ENCODE assay signal across 18 cellular contexts in the genomic region with DNA sequence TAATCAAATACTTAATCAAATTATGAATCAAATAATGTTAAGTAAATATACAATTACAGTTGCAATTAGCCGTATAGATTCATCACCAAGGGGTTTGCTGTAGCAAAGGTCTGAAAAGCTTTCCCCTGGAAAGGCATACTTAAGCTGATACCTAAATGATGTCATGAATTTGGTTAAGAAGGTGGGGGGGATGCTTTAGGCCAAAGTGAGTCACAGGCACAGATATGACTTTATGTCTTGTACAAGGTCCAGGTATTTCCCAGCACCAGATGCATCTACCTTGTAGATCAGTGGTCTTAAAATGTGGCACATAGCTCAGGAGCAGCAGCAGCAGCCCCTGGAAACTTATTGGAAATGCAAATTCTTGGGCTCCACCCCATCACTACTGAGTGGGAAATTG.
DNase-seq lines count a peak whose midpoint lies in the region; ATAC-seq, FAIRE-seq and TF ChIP-seq lines count a peak whose summit lies in the region.
"Had no signal": no experiment of that assay in that cellular context is flagged by ENCODE, and none has a peak within 500 bp of the region (broad histone marks: within the 10 kb centered on the region; RNA-seq: fewer than 3 reads in every experiment).

No MANE protein-coding gene starts in this region.

- H4K20me1 ChIP-seq in astrocyte (ENCODE audit: insufficient read depth, low read length): no peaks in the 10 kb centered on the region

- H3K79me1 ChIP-seq in mesenchymal stem cell (replicated peaks; ENCODE audit: low read length, poor library complexity, severe bottlenecking): no peaks in the 10 kb centered on the region

- peak overlapping the region; percentile 84 for H3K27ac Mint-ChIP-seq in HFFc6
- peak overlapping the region; percentile 83 for H3K27ac Mint-ChIP-seq in astrocyte (ENCODE audit: unreplicated experiment)
- H3K27ac Mint-ChIP-seq: activated CD4-positive, alpha-beta memory T cell treated with anti-CD3 and anti-CD28 coated beads, Interleukin-2, amount 10 ng/mL, durations not matched to agents 7 days and 5 days; immature natural killer cell had no signal

- peak; percentile 38 for DNase-seq in ELR (ENCODE audit: low read depth)
- DNase-seq in HFFc6: peak; percentile 12
- peak; percentile 80 for DNase-seq in astrocyte (ENCODE audit: low read depth)
- no peak for DNase-seq in mesenchymal stem cell
- no peak for DNase-seq in HPDE6-E6E7 (ENCODE audit: extremely low spot score)
- no peak for DNase-seq in NOMO-1 treated with DMSO at 0.1 percent for 48 hours (lab: John Stamatoyannopoulos, UW; ENCODE audit: unreplicated experiment)
- DNase-seq: central memory CD4-positive, alpha-beta T cell; COR-L47; GOT3; immature natural killer cell; lower lobe of right lung; NCI-H774; right cardiac atrium; stimulated activated naive CD4-positive, alpha-beta T cell; tibial artery had no signal

- peak overlapping the region; percentile 76 for H3K4me2 ChIP-seq in astrocyte (ENCODE audit: low read length)
- H3K4me2 ChIP-seq in mesenchymal stem cell (ENCODE audit: low read length, poor library complexity, severe bottlenecking): no peak overlapping the region

- H3K27me3 Mint-ChIP-seq in HFFc6 (ENCODE audit: insufficient read depth) (no peaks in the 10 kb centered on the region), astrocyte (ENCODE audit: low read depth, unreplicated experiment) (no peaks in the 10 kb centered on the region)
- H3K27me3 Mint-ChIP-seq: activated CD4-positive, alpha-beta memory T cell treated with anti-CD3 and anti-CD28 coated beads, Interleukin-2, amount 10 ng/mL, durations not matched to agents 7 days and 5 days had no signal

- ATAC-seq in HG03025 (IDR thresholded peaks at IDR 0.05; ENCODE audit: low FRiP score, unreplicated experiment): no peak
- ATAC-seq: lower lobe of right lung, right cardiac atrium had no signal

- peaks cover 46% of the 10 kb centered on the region for H3K4me1 Mint-ChIP-seq in HFFc6 (ENCODE audit: low read depth)
- H3K4me1 Mint-ChIP-seq in astrocyte (ENCODE audit: low read depth, unreplicated experiment): peaks cover 30% of the 10 kb centered on the region
- H3K4me1 Mint-ChIP-seq: activated CD4-positive, alpha-beta memory T cell treated with anti-CD3 and anti-CD28 coated beads, Interleukin-2, amount 10 ng/mL, durations not matched to agents 7 days and 5 days; immature natural killer cell had no signal

- H3K23ac ChIP-seq in mesenchymal stem cell (ENCODE audit: low read length in 2 of 2): no peak overlapping the region

- H3K9me3 Mint-ChIP-seq in HFFc6 (peaks cover 5% of the 10 kb centered on the region; the same call in 1 of the 2 replicates), astrocyte (ENCODE audit: unreplicated experiment) (no peaks in the 10 kb centered on the region)
- H3K9me3 Mint-ChIP-seq: immature natural killer cell had no signal

- no peak overlapping the region for H4K91ac ChIP-seq in mesenchymal stem cell (ENCODE audit: low read length)

- no peak overlapping the region for H2AK5ac ChIP-seq in mesenchymal stem cell (ENCODE audit: low read length, severe bottlenecking)

- no peak for TF ChIP-seq CTCF in HFFc6 (IDR thresholded peaks at IDR 0.05)
- TF ChIP-seq CTCF in astrocyte (IDR thresholded peaks at IDR 0.05; ENCODE audit: insufficient read depth, low read depth, low read length): no peak

- H3K4me3 ChIP-seq in astrocyte (ENCODE audit: insufficient read depth, low read depth, low read length): no peak overlapping the region
- H3K4me3 ChIP-seq in mesenchymal stem cell (ENCODE audit: insufficient read depth in 1 of 2, low read depth in 1 of 2, low read length in 2 of 2): no peak overlapping the region
- H3K4me3 ChIP-seq: adrenal gland, lower lobe of right lung, tibial artery had no signal

- no peaks in the 10 kb centered on the region for H3K27me3 ChIP-seq in astrocyte (ENCODE audit: insufficient read depth, low read length)
- no peaks in the 10 kb centered on the region for H3K27me3 ChIP-seq in mesenchymal stem cell (ENCODE audit: control insufficient read depth in 1 of 2, insufficient read depth in 1 of 2, low read length in 2 of 2)
- H3K27me3 ChIP-seq: adrenal gland, tibial artery had no signal

- H3K9me3 ChIP-seq in astrocyte (ENCODE audit: insufficient read depth, low read depth, low read length) (no peaks in the 10 kb centered on the region), mesenchymal stem cell (ENCODE audit: control insufficient read depth, low read length) (no peaks in the 10 kb centered on the region)
- H3K9me3 ChIP-seq: adrenal gland, lower lobe of right lung, tibial artery had no signal

- H2AFZ ChIP-seq in astrocyte (ENCODE audit: low read depth, low read length) (no peak overlapping the region), mesenchymal stem cell (ENCODE audit: low read depth, low read length) (no peak overlapping the region)

- no peak overlapping the region for H2BK120ac ChIP-seq in mesenchymal stem cell (ENCODE audit: low read depth, low read length)

- H3K14ac ChIP-seq in mesenchymal stem cell (ENCODE audit: low read length in 2 of 2): no peak overlapping the region

- no peak overlapping the region for H4K8ac ChIP-seq in mesenchymal stem cell (ENCODE audit: low read length)

- H3K36me3 Mint-ChIP-seq in HFFc6 (ENCODE audit: low read depth): no peaks in the 10 kb centered on the region
- peaks cover 2% of the 10 kb centered on the region for H3K36me3 Mint-ChIP-seq in astrocyte (ENCODE audit: low read depth, unreplicated experiment)
- H3K36me3 Mint-ChIP-seq: immature natural killer cell had no signal

- no peak overlapping the region for H3K4ac ChIP-seq in mesenchymal stem cell (ENCODE audit: low read depth in 1 of 2, low read length in 2 of 2)

- 82% methylated on average over 1 of the region's 1 CpG for WGBS in mesenchymal stem cell

- no peaks in the 10 kb centered on the region for H3K79me2 ChIP-seq in astrocyte (ENCODE audit: insufficient read depth, low read length)

- peak overlapping the region; percentile 66 for H3K27ac ChIP-seq in astrocyte (ENCODE audit: low read depth, low read length)
- H3K27ac ChIP-seq in mesenchymal stem cell (ENCODE audit: low read length, poor library complexity, severe bottlenecking): no peak overlapping the region
- H3K27ac ChIP-seq: adrenal gland, lower lobe of right lung, tibial artery had no signal

- H3K36me3 ChIP-seq in astrocyte (ENCODE audit: insufficient read depth, low read length) (no peaks in the 10 kb centered on the region), mesenchymal stem cell (ENCODE audit: control insufficient read depth in 1 of 2, insufficient read depth in 2 of 2, low read depth in 1 of 2, low read length in 2 of 2) (no peaks in the 10 kb centered on the region)
- H3K36me3 ChIP-seq: adrenal gland, lower lobe of right lung, tibial artery had no signal

- FAIRE-seq in astrocyte (lab: Jason Lieb, UNC): no peak

- H3K9ac ChIP-seq in astrocyte (ENCODE audit: low read length): no peak overlapping the region
- peak overlapping the region; percentile 3 for H3K9ac ChIP-seq in mesenchymal stem cell (ENCODE audit: low read length)

- peaks cover 16% of the 10 kb centered on the region for H3K4me1 ChIP-seq in astrocyte (ENCODE audit: insufficient read depth, low read length)
- peaks cover 2% of the 10 kb centered on the region for H3K4me1 ChIP-seq in mesenchymal stem cell (ENCODE audit: control insufficient read depth, insufficient read depth, low read depth, low read length)
- H3K4me1 ChIP-seq: adrenal gland, lower lobe of right lung, tibial artery had no signal

- no peak overlapping the region for H2BK15ac ChIP-seq in mesenchymal stem cell (ENCODE audit: low read depth, poor library complexity, severe bottlenecking)

- H2BK12ac ChIP-seq in mesenchymal stem cell (ENCODE audit: low read length in 2 of 2): no peak overlapping the region

- no peak overlapping the region for H3K4me3 Mint-ChIP-seq in HFFc6
- no peak overlapping the region for H3K4me3 Mint-ChIP-seq in astrocyte (ENCODE audit: unreplicated experiment)
- H3K4me3 Mint-ChIP-seq: activated CD4-positive, alpha-beta memory T cell treated with anti-CD3 and anti-CD28 coated beads, Interleukin-2, amount 10 ng/mL, durations not matched to agents 7 days and 5 days; immature natural killer cell had no signal

- no peak overlapping the region for H2BK5ac ChIP-seq in mesenchymal stem cell (ENCODE audit: low read depth, low read length, poor library complexity, severe bottlenecking)

- H3K18ac ChIP-seq in mesenchymal stem cell (ENCODE audit: low read depth in 1 of 2, low read length in 2 of 2): no peak overlapping the region

Comparison
In these comparisons a context has a peak if more than half of its experiments do, and no peak if none do; other contexts are left out.
1. DNase-seq: peak in ELR (single experiment), HFFc6 (single experiment) and astrocyte (single experiment); none in mesenchymal stem cell (single experiment), HPDE6-E6E7 (single experiment) and NOMO-1 treated with DMSO at 0.1 percent for 48 hours (single experiment).